Comparison of ENCODE assay signal across 24 cellular contexts in the genomic region with DNA sequence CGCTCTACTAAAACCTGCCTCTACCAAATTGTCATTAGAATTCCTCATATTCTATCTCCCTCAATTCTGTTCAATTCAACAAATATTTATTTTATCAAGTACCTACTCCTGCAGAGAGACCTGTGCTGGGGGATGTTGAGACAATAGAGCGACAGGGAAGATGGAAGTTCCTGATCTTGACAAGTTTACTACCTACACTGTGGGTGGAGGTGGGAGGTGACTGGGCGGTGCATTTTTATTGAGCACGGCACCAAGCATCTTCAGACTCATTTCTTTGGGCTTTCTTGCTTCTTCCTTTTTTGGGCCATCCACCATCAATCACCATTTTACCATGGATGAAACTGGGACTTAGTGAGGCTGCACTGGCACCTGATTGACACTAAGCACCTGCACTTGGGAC.
A peak's percentile ranks its signal among the peaks of the same experiment; 100 is the strongest.
DNase-seq lines count a peak whose midpoint lies in the region; ATAC-seq and TF ChIP-seq lines count a peak whose summit lies in the region.
"Had no signal": no experiment of that assay in that cellular context is flagged by ENCODE, and none has a peak within 500 bp of the region (broad histone marks: within the 10 kb centered on the region; RNA-seq: fewer than 3 reads in every experiment).

No MANE protein-coding gene starts in this region.

- H3K36me3 Mint-ChIP-seq in MCF 10A (ENCODE audit: insufficient read depth, unreplicated experiment): peaks cover 40% of the 10 kb centered on the region
- peaks cover 24% of the 10 kb centered on the region for H3K36me3 Mint-ChIP-seq in brain
- H3K36me3 Mint-ChIP-seq: CD14-positive monocyte; CD4-positive, alpha-beta memory T cell; CD4-positive, CD25-positive, alpha-beta regulatory T cell; CD8-positive, alpha-beta memory T cell had no signal

- TF ChIP-seq CTCF in MCF 10A (IDR thresholded peaks at IDR 0.05; ENCODE audit: unreplicated experiment): no peak
- TF ChIP-seq CTCF in mammary epithelial cell (conservative IDR thresholded peaks at IDR 0.05 in 1 of 2, IDR thresholded peaks at IDR 0.05 in 1 of 2; ENCODE audit: extremely low read depth in 1 of 2, insufficient read depth in 1 of 2, low read depth in 1 of 2, low read length in 2 of 2): no peak
- no peak for TF ChIP-seq CTCF in WERI-Rb-1 (IDR thresholded peaks at IDR 0.05; ENCODE audit: low read depth, low read length)
- TF ChIP-seq CTCF in brain (conservative IDR thresholded peaks at IDR 0.05): no peak

- H3K4me3 ChIP-seq in mammary epithelial cell (replicated peaks in 1 of 3; ENCODE audit: insufficient read depth in 1 of 3, low read depth in 2 of 3, low read length in 3 of 3) (no peak overlapping the region), WERI-Rb-1 (ENCODE audit: low read depth, low read length) (no peak overlapping the region)
- H3K4me3 ChIP-seq: A549, GM12878 had no signal

- intact Hi-C loops in MCF 10A (cut with micrococcal nuclease): no loop called here
- intact Hi-C loops in mammary epithelial cell (cut with micrococcal nuclease): no loop called here

- CTCF ChIA-PET in MCF 10A (lab: Yijun Ruan, JAX) (interaction anchor here (1.0 to 3.8 kb wide), 4 partner anchors 18 to 91 kb away, joined by 3 to 35 read pairs (median 8); no protein-coding TSS in a partner anchor), mammary epithelial cell (lab: Charles Lee; ENCODE audit: low non-redundant PET) (no interaction called here)

- dilution Hi-C loops in mammary epithelial cell (cut with HindIII; ENCODE audit: low sequenced_read_pairs): no loop called here

- no peak overlapping the region for H3K9ac ChIP-seq in mammary epithelial cell (ENCODE audit: insufficient read depth, low read length)

- no peak for ATAC-seq in GM21447 (IDR thresholded peaks at IDR 0.05; ENCODE audit: unreplicated experiment)
- ATAC-seq: A549, GM12878 had no signal

- POLR2A ChIA-PET in MCF 10A (lab: Yijun Ruan, JAX): no interaction called here

- H3K9me3 Mint-ChIP-seq in MCF 10A (ENCODE audit: unreplicated experiment): no peaks in the 10 kb centered on the region
- H3K9me3 Mint-ChIP-seq in brain: no peaks in the 10 kb centered on the region
- H3K9me3 Mint-ChIP-seq: CD14-positive monocyte; CD4-positive, alpha-beta memory T cell; CD4-positive, CD25-positive, alpha-beta regulatory T cell; CD8-positive, alpha-beta memory T cell had no signal

- in situ Hi-C loops in mammary epithelial cell (cut with MboI; ENCODE audit: low sequenced_read_pairs in 2 of 2): no loop called here

- no peak overlapping the region for H3K4me3 Mint-ChIP-seq in MCF 10A (ENCODE audit: unreplicated experiment)
- no peak overlapping the region for H3K4me3 Mint-ChIP-seq in brain
- H3K4me3 Mint-ChIP-seq: B cell; CD14-positive monocyte; CD4-positive, alpha-beta memory T cell; CD4-positive, CD25-positive, alpha-beta regulatory T cell; CD8-positive, alpha-beta memory T cell had no signal

- peaks cover 5% of the 10 kb centered on the region for H3K4me1 ChIP-seq in mammary epithelial cell (ENCODE audit: insufficient read depth, low read length)

- DNase-seq in MCF 10A (ENCODE audit: unreplicated experiment) (no peak), mammary epithelial cell (no peak), WERI-Rb-1 (no peak), NCI-H2171 treated with DMSO at 0.1 percent for 48 hours (lab: John Stamatoyannopoulos, UW) (no peak), substantia nigra (lab: John Stamatoyannopoulos, UW) (no peak)
- DNase-seq: AML-193; C1 segment of cervical spinal cord; CD4-positive, alpha-beta memory T cell; CD4-positive, CD25-positive, alpha-beta regulatory T cell; CD8-positive, alpha-beta memory T cell; COR-L47; DMS 273 treated with DMSO at 0.1 percent for 48 hours; DMS153; DMS53; DMS79; DND-41; GDM1 had no signal

- H3K27ac Mint-ChIP-seq in MCF 10A (ENCODE audit: low read depth, unreplicated experiment) (peak overlapping the region; percentile 21), brain (peak overlapping the region in 4 of 5 experiments; percentile 30 to 56 (median 44))
- H3K27ac Mint-ChIP-seq: B cell; CD4-positive, alpha-beta memory T cell; CD4-positive, CD25-positive, alpha-beta regulatory T cell; CD8-positive, alpha-beta memory T cell had no signal

- H4K20me1 ChIP-seq in mammary epithelial cell (ENCODE audit: insufficient read depth, low read length): peaks cover 2% of the 10 kb centered on the region

- peaks cover 6% of the 10 kb centered on the region for H3K36me3 ChIP-seq in mammary epithelial cell (ENCODE audit: insufficient read depth, low read length)
- H3K36me3 ChIP-seq in WERI-Rb-1: peaks cover 24% of the 10 kb centered on the region

- BruUV-seq in MCF 10A (replicated peaks; lab: Mats Ljungman, UMichigan) (no TSS peak), mammary epithelial cell (replicated peaks; lab: Mats Ljungman, UMichigan) (no TSS peak)

- 90% methylated on average over 4 of the region's 4 CpGs for WGBS in mammary epithelial cell (ENCODE audit: low coverage, missing lambda C conversion rate)

- H3K4me1 Mint-ChIP-seq in MCF 10A (ENCODE audit: insufficient read depth, unreplicated experiment): peaks cover 17% of the 10 kb centered on the region
- H3K4me1 Mint-ChIP-seq in brain: peaks cover 63% of the 10 kb centered on the region
- H3K4me1 Mint-ChIP-seq: CD4-positive, alpha-beta memory T cell; CD4-positive, CD25-positive, alpha-beta regulatory T cell; CD8-positive, alpha-beta memory T cell had no signal

- H3K27ac ChIP-seq in mammary epithelial cell (ENCODE audit: insufficient read depth, low read depth, low read length): no peak overlapping the region
- H3K27ac ChIP-seq in WERI-Rb-1: peak overlapping the region; percentile 24
- no peak overlapping the region for H3K27ac ChIP-seq in substantia nigra (ENCODE audit: low read depth, low read length, poor library complexity, severe bottlenecking)
- H3K27ac ChIP-seq: 22Rv1, A549 had no signal

- no peaks in the 10 kb centered on the region for H3K9me3 ChIP-seq in mammary epithelial cell (replicated peaks; ENCODE audit: insufficient read depth, low read length)
- no peaks in the 10 kb centered on the region for H3K9me3 ChIP-seq in WERI-Rb-1 (ENCODE audit: severe bottlenecking)
- H3K9me3 ChIP-seq: A549 had no signal

- H3K27me3 ChIP-seq in mammary epithelial cell (ENCODE audit: insufficient read depth, low read length) (no peaks in the 10 kb centered on the region), WERI-Rb-1 (ENCODE audit: insufficient read depth, low read depth, severe bottlenecking) (no peaks in the 10 kb centered on the region)

- H3K27me3 Mint-ChIP-seq in MCF 10A (ENCODE audit: insufficient read depth, unreplicated experiment): no peaks in the 10 kb centered on the region
- H3K27me3 Mint-ChIP-seq in brain: no peaks in the 10 kb centered on the region
- H3K27me3 Mint-ChIP-seq: CD4-positive, CD25-positive, alpha-beta regulatory T cell had no signal

- no peak overlapping the region for H2AFZ ChIP-seq in mammary epithelial cell (ENCODE audit: low read depth, low read length)

- H3K79me2 ChIP-seq in mammary epithelial cell (ENCODE audit: insufficient read depth, low read length): peaks cover 98% of the 10 kb centered on the region

- no peak overlapping the region for H3K4me2 ChIP-seq in mammary epithelial cell (ENCODE audit: insufficient read depth, low read depth, low read length)
- H3K4me2 ChIP-seq: A549 had no signal
